In the genomic region with DNA sequence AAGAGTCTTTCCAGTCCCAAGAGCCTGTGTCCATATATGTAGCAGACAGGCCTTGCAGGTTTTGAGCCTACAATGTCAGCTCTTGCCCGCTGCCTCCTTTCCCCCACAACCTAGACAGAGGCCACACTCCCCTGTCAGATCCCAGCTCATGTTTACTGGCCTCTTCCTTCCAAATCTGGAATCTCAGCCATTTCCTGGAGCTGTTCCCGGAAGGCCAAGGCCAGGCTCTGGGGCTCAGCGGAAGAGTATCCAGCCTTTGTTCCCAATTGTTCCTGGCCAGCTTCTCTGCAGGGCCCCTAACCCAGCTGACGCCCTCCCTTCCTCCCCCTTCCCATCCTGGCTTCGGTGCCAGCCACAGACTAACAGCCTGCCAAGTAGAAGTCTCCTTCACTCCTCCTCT, we compare ENCODE assay signal across 9 cellular contexts. TPM values are rescaled to one million over a fixed set of nuclear protein-coding genes. Genes with fewer than 3 reads are reported as not detected.
DNase-seq lines count a peak whose midpoint lies in the region; ATAC-seq and TF ChIP-seq lines count a peak whose summit lies in the region.
"Had no signal": no experiment of that assay in that cellular context is flagged by ENCODE, and none has a peak within 500 bp of the region (broad histone marks: within the 10 kb centered on the region; RNA-seq: fewer than 3 reads in every experiment).

No MANE protein-coding gene starts in this region.

- H3K4me2 ChIP-seq in MM.1S (ENCODE audit: low read depth, low read length) = no peak overlapping the region

- no peaks in the 10 kb centered on the region for H4K20me1 ChIP-seq in MM.1S (ENCODE audit: insufficient read depth, low read length)

- TF ChIP-seq CTCF in stomach (IDR thresholded peaks at IDR 0.05) (no peak), MM.1S (IDR thresholded peaks at IDR 0.05; ENCODE audit: low read length) (no peak), GM10266 (IDR thresholded peaks at IDR 0.05; ENCODE audit: control insufficient read depth, insufficient read depth, low read depth, missing control alignments) (no peak)

- intact Hi-C loops in stomach (cut with DNase I; ENCODE audit: low total_unique reads) = no loop called here

- H2AFZ ChIP-seq in MM.1S (ENCODE audit: low read length) = no peak overlapping the region

- no peaks in the 10 kb centered on the region for H3K9me2 ChIP-seq in MM.1S (replicated peaks; ENCODE audit: insufficient read depth, low read length)

- H3K4me1 ChIP-seq in stomach (peaks cover 0 to 9% (median 2%) of the 10 kb centered on the region in 4 donors), MM.1S (ENCODE audit: low read length) (no peaks in the 10 kb centered on the region)

- H3K27ac ChIP-seq in stomach = peak overlapping the region in 4 of 5 donors; percentile 46 to 77 (median 66)
- H3K27ac ChIP-seq in MM.1S (ENCODE audit: low read length) = no peak overlapping the region

- WGBS in stomach, 5 donors = 45 to 60% (median 50%) methylated on average over 5 of the region's 5 CpGs

- peak; percentile 38 for DNase-seq in HS-27A (ENCODE audit: low read depth)
- DNase-seq in dermis blood vessel endothelial cell = peak; percentile 92
- DNase-seq in left kidney (ENCODE audit: low read depth, low spot score) = peak; percentile 43
- no peak for DNase-seq in stomach
- no peak for DNase-seq in MM.1S
- DNase-seq in GM10266 (ENCODE audit: extremely low spot score) = no peak

- TF ChIP-seq EP300 in stomach (IDR thresholded peaks at IDR 0.05) = no peak

- H3K36me3 ChIP-seq in stomach (no peaks in the 10 kb centered on the region), MM.1S (replicated peaks; ENCODE audit: insufficient read depth, low read length) (no peaks in the 10 kb centered on the region)

- no peak overlapping the region for H3K9ac ChIP-seq in MM.1S (ENCODE audit: low read length)

- TF ChIP-seq POLR2A in stomach (IDR thresholded peaks at IDR 0.05) = no peak

- H3K9me3 ChIP-seq in stomach = no peaks in the 10 kb centered on the region
- no peaks in the 10 kb centered on the region for H3K9me3 ChIP-seq in MM.1S (replicated peaks; ENCODE audit: insufficient read depth, low read length)

- no peaks in the 10 kb centered on the region for H3F3A ChIP-seq in MM.1S (ENCODE audit: insufficient read depth, low read length)

- H3K4me3 ChIP-seq in stomach (no peak overlapping the region), MM.1S (ENCODE audit: low read length) (no peak overlapping the region)

- no peaks in the 10 kb centered on the region for H3K79me2 ChIP-seq in MM.1S (ENCODE audit: low read length)

- ATAC-seq in GM21786 (IDR thresholded peaks at IDR 0.05; ENCODE audit: unreplicated experiment) (no peak), GM19455 (IDR thresholded peaks at IDR 0.05; ENCODE audit: unreplicated experiment) (no peak)

- H3K27me3 ChIP-seq in stomach (peaks cover 0 to 4% (median 0%) of the 10 kb centered on the region in 3 donors), MM.1S (replicated peaks; ENCODE audit: insufficient read depth, low read length) (no peaks in the 10 kb centered on the region)

RNA-seq across cellular contexts. Expression of gene ROBO4, which starts 1.0 kb away (rescaled TPM):
- total RNA-seq in dermis blood vessel endothelial cell (521 and 692 TPM in 2 replicates), stomach (10 to 100 TPM in 3 of 5 donors, 1 to 10 TPM in 2; 1.8 to 49.6 (median 12.1) TPM)
- 1 to 10 TPM; 2.0 to 2.7 (median 2.6) TPM for polyA plus RNA-seq in stomach
- total RNA-seq: NCI-H460 had no signal

RNA-seq across cellular contexts. Expression of gene HEPN1, which starts 20.3 kb away (rescaled TPM):
- total RNA-seq in dermis blood vessel endothelial cell = not detected in 2 replicates
- not detected for total RNA-seq in stomach
- not detected for polyA plus RNA-seq in stomach
- total RNA-seq: NCI-H460 had no signal

RNA-seq across cellular contexts. Expression of gene ROBO3, which starts 33.5 kb away (rescaled TPM):
- 8.8 and 17.2 TPM in 2 replicates for total RNA-seq in dermis blood vessel endothelial cell
- 10 to 100 TPM in 2 of 5 donors, 1 to 10 TPM in 2, not detected in 1; 1.7 to 39.1 (median 14.8) TPM for total RNA-seq in stomach
- 10 to 100 TPM in 1 of 3 donors, 1 to 10 TPM in 2; 2.4 to 14.2 (median 4.8) TPM for polyA plus RNA-seq in stomach

RNA-seq across cellular contexts. Expression of gene HEPACAM, which starts 37.1 kb away (rescaled TPM):
- under 0.01 TPM in 1 of 2 replicates, not detected in the other for total RNA-seq in dermis blood vessel endothelial cell
- not detected for total RNA-seq in stomach
- polyA plus RNA-seq in stomach = under 1 TPM in 1 of 3 donors, not detected in 2; 0.10 TPM
- total RNA-seq: NCI-H460 had no signal

RNA-seq across cellular contexts. Expression of gene CCDC15, which starts 55.3 kb away (rescaled TPM):
- total RNA-seq in dermis blood vessel endothelial cell = 1.5 and 2.9 TPM in 2 replicates
- 10 to 100 TPM in 1 of 5 donors, 1 to 10 TPM in 3, under 1 TPM in 1; 0.43 to 15.6 (median 1.8) TPM for total RNA-seq in stomach
- polyA plus RNA-seq in stomach = under 1 TPM; 0.31 to 0.68 (median 0.61) TPM

Comparison
In these comparisons a context has a peak if more than half of its experiments do, and no peak if none do; other contexts are left out.
1. DNase-seq: peak in HS-27A (single experiment), dermis blood vessel endothelial cell (single experiment) and left kidney (single experiment); none in stomach (single experiment), MM.1S (single experiment) and GM10266 (single experiment).
2. RNA of gene ROBO4, which starts 1.0 kb away (total RNA-seq): 521 to 692 TPM in dermis blood vessel endothelial cell; 1.8 to 49.6 TPM in stomach; every median in the first group is over 10 times any median in the second.